Comparison of ENCODE assay signal across 19 cellular contexts in genomic region chr3:72275296-72275820, GRCh38.
DNase-seq lines count a peak whose midpoint lies in the region; TF ChIP-seq lines count a peak whose summit lies in the region.
"Had no signal": no experiment of that assay in that cellular context is flagged by ENCODE, and none has a peak within 500 bp of the region (broad histone marks: within the 10 kb centered on the region; RNA-seq: fewer than 3 reads in every experiment).

No MANE protein-coding gene starts in this region.

- H4K12ac ChIP-seq in trophoblast cell (ENCODE audit: low read depth, low read length): no peak overlapping the region

- no peaks in the 10 kb centered on the region for H3K9me2 ChIP-seq in hepatocyte (replicated peaks; ENCODE audit: insufficient read depth)

- no peak overlapping the region for H3K23ac ChIP-seq in trophoblast cell (ENCODE audit: low read length)

- H3K18ac ChIP-seq in trophoblast cell (ENCODE audit: low read length): no peak overlapping the region

- no peaks in the 10 kb centered on the region for H3K9me3 Mint-ChIP-seq in osteocyte (ENCODE audit: unreplicated experiment)
- H3K9me3 Mint-ChIP-seq: T-helper 1 cell treated with Interleukin-12 subunit alpha and Interleukin-12 subunit beta and Interleukin-4 antibody, amounts not matched to agents 30 μg/mL and 1 μg/mL, for 36 hours; type B pancreatic cell had no signal

- H3K27me3 ChIP-seq in hepatocyte (no peaks in the 10 kb centered on the region), trophoblast cell (ENCODE audit: insufficient read depth, low read length) (no peaks in the 10 kb centered on the region)
- H3K27me3 ChIP-seq: pancreas had no signal

- H2AK5ac ChIP-seq in trophoblast cell (ENCODE audit: low read length): no peak overlapping the region

- H3K4me3 Mint-ChIP-seq in osteocyte (ENCODE audit: unreplicated experiment): no peak overlapping the region
- H3K4me3 Mint-ChIP-seq: T-helper 1 cell treated with Interleukin-12 subunit alpha and Interleukin-12 subunit beta and Interleukin-4 antibody, amounts not matched to agents 30 μg/mL and 1 μg/mL, for 36 hours had no signal

- TF ChIP-seq CTCF in VCaP (conservative IDR thresholded peaks at IDR 0.05) (no peak), hepatocyte (IDR thresholded peaks at IDR 0.05; ENCODE audit: poor library complexity) (no peak), osteocyte (IDR thresholded peaks at IDR 0.05) (no peak)

- H3K9ac ChIP-seq in trophoblast cell (ENCODE audit: low read length): no peak overlapping the region

- peak overlapping the region; percentile 43 for H3K4me2 ChIP-seq in hepatocyte
- no peak overlapping the region for H3K4me2 ChIP-seq in trophoblast cell (ENCODE audit: low read length)

- no peak overlapping the region for H3K4ac ChIP-seq in trophoblast cell (ENCODE audit: low read depth, low read length)

- peaks cover 11% of the 10 kb centered on the region for H3K79me1 ChIP-seq in trophoblast cell (ENCODE audit: low read length)

- no peak overlapping the region for H2BK5ac ChIP-seq in trophoblast cell (ENCODE audit: low read depth, low read length, poor library complexity)

- H3K27ac ChIP-seq in VCaP (peak overlapping the region; percentile 53; the same call in 1 of the 2 replicates), hepatocyte (peak overlapping the region; percentile 87), trophoblast cell (ENCODE audit: low read depth, low read length) (no peak overlapping the region)
- H3K27ac ChIP-seq: A549, HL-60, pancreas had no signal

- H2AFZ ChIP-seq in hepatocyte (no peak overlapping the region), trophoblast cell (ENCODE audit: insufficient read depth, low read length, poor library complexity) (no peak overlapping the region)

- DNase-seq in Ammon's horn (ENCODE audit: low spot score) (peak; percentile 66), hepatocyte (ENCODE audit: low spot score) (no peak), trophoblast cell (no peak), DMS153 treated with DMSO at 0.1 percent for 48 hours (lab: John Stamatoyannopoulos, UW; ENCODE audit: unreplicated experiment) (no peak), osteocyte (ENCODE audit: extremely low spot score, unreplicated experiment) (no peak), NCI-H446 (lab: John Stamatoyannopoulos, UW) (no peak), NCI-H2171 (lab: John Stamatoyannopoulos, UW) (no peak)
- DNase-seq: activated CD8-positive, alpha-beta memory T cell treated with anti-CD3 and anti-CD28 coated beads, Interleukin-2, amount 10 ng/mL, durations not matched to agents 7 days and 5 days; kidney; NCI-H1105; NCI-H2227 treated with DMSO at 0.1 percent for 48 hours; NK-92 treated with Interleukin-12 subunit alpha and Interleukin-12 subunit beta, amount 100 ng/mL, for 24 hours had no signal

- 68% methylated on average over 9 of the region's 9 CpGs for WGBS in hepatocyte (ENCODE audit: low lambda C conversion rate, missing lambda C conversion rate)
- WGBS in trophoblast cell (ENCODE audit: extremely low coverage, insufficient coverage, insufficient read length): no CpG with 5 or more reads among the region's 9 CpGs

- H3K79me2 ChIP-seq in hepatocyte: no peaks in the 10 kb centered on the region
- peaks cover 2% of the 10 kb centered on the region for H3K79me2 ChIP-seq in trophoblast cell (ENCODE audit: control insufficient read depth, insufficient read depth, low read length, poor library complexity)

- peak overlapping the region; percentile 56 for H2BK120ac ChIP-seq in trophoblast cell (ENCODE audit: insufficient read depth, low read length, poor library complexity)

- H3K14ac ChIP-seq in trophoblast cell (ENCODE audit: low read length): peak overlapping the region; percentile 20

- H4K91ac ChIP-seq in trophoblast cell (ENCODE audit: low read depth, low read length): peak overlapping the region; percentile 41

- no peak overlapping the region for H3K27ac Mint-ChIP-seq in osteocyte (ENCODE audit: unreplicated experiment)
- H3K27ac Mint-ChIP-seq: activated CD8-positive, alpha-beta memory T cell treated with anti-CD3 and anti-CD28 coated beads, Interleukin-2, amount 10 ng/mL, durations not matched to agents 7 days and 5 days; T-helper 1 cell treated with Interleukin-12 subunit alpha and Interleukin-12 subunit beta and Interleukin-4 antibody, amounts not matched to agents 30 μg/mL and 1 μg/mL, for 36 hours had no signal

- no peaks in the 10 kb centered on the region for H3K36me3 Mint-ChIP-seq in osteocyte (ENCODE audit: unreplicated experiment)
- H3K36me3 Mint-ChIP-seq: activated CD8-positive, alpha-beta memory T cell treated with anti-CD3 and anti-CD28 coated beads, Interleukin-2, amount 10 ng/mL, durations not matched to agents 7 days and 5 days; type B pancreatic cell had no signal

- no peak overlapping the region for H4K8ac ChIP-seq in trophoblast cell (ENCODE audit: low read depth, low read length)

- H3K4me1 Mint-ChIP-seq in osteocyte (ENCODE audit: unreplicated experiment): peaks cover 56% of the 10 kb centered on the region

- H4K20me1 ChIP-seq in hepatocyte (ENCODE audit: insufficient read depth, poor library complexity, severe bottlenecking): no peaks in the 10 kb centered on the region

- H3K27me3 Mint-ChIP-seq in osteocyte (ENCODE audit: unreplicated experiment): peaks cover 19% of the 10 kb centered on the region
- H3K27me3 Mint-ChIP-seq: type B pancreatic cell had no signal

- no peaks in the 10 kb centered on the region for H3K9me3 ChIP-seq in hepatocyte (ENCODE audit: low read depth)
- no peaks in the 10 kb centered on the region for H3K9me3 ChIP-seq in trophoblast cell (ENCODE audit: insufficient read depth, low read depth, low read length)
- H3K9me3 ChIP-seq: A549, pancreas had no signal

- H3K36me3 ChIP-seq in hepatocyte (replicated peaks; ENCODE audit: insufficient read depth, low read depth): no peaks in the 10 kb centered on the region
- no peaks in the 10 kb centered on the region for H3K36me3 ChIP-seq in trophoblast cell (ENCODE audit: control insufficient read depth in 1 of 2, insufficient read depth in 2 of 2, low read length in 2 of 2)
- H3K36me3 ChIP-seq: pancreas had no signal

- H3K4me3 ChIP-seq in hepatocyte (no peak overlapping the region), trophoblast cell (ENCODE audit: low read depth, low read length) (no peak overlapping the region)
- H3K4me3 ChIP-seq: A549, K562, pancreas had no signal

- peaks cover 35% of the 10 kb centered on the region for H3K4me1 ChIP-seq in hepatocyte (ENCODE audit: insufficient read depth)
- peaks cover 23 to 25% of the 10 kb centered on the region in 2 experiments for H3K4me1 ChIP-seq in trophoblast cell (ENCODE audit: control insufficient read depth in 1 of 2, insufficient read depth in 2 of 2, low read length in 2 of 2)

- H2BK12ac ChIP-seq in trophoblast cell (ENCODE audit: low read length): peak overlapping the region; percentile 82
